ENCODE assay signal across 21 cellular contexts in genomic region chr3:184774996-184775715, GRCh38.
"Had no signal": no experiment of that assay in that cellular context is flagged by ENCODE, and none has a peak within 500 bp of the region (broad histone marks: within the 10 kb centered on the region; RNA-seq: fewer than 3 reads in every experiment).

No MANE protein-coding gene starts in this region.

- H3K4me1 Mint-ChIP-seq: activated CD4-positive, alpha-beta T cell treated with anti-CD3 and anti-CD28 coated beads, Interleukin-2, amount 10 ng/mL, durations not matched to agents 24 days and 14 days; activated naive CD4-positive, alpha-beta T cell treated with anti-CD3 and anti-CD28 coated beads, Interleukin-2, amount 10 ng/mL, durations not matched to agents 7 days and 5 days; activated naive CD8-positive, alpha-beta T cell treated with anti-CD3 and anti-CD28 coated beads for 36 hours had no signal

- H3K27ac ChIP-seq: KMS-11, Peyer's patch, RWPE1 had no signal

- H3K27ac Mint-ChIP-seq: activated CD4-positive, alpha-beta T cell treated with anti-CD3 and anti-CD28 coated beads, Interleukin-2, amount 10 ng/mL, durations not matched to agents 24 days and 14 days; activated CD8-positive, alpha-beta memory T cell treated with anti-CD3 and anti-CD28 coated beads, Interleukin-2, amount 10 ng/mL, durations not matched to agents 7 days and 5 days; activated naive CD4-positive, alpha-beta T cell treated with anti-CD3 and anti-CD28 coated beads, Interleukin-2, amount 10 ng/mL, durations not matched to agents 7 days and 5 days; activated naive CD8-positive, alpha-beta T cell treated with anti-CD3 and anti-CD28 coated beads for 36 hours; activated T-cell treated with anti-CD3 and anti-CD28 coated beads, Interleukin-2, amount 50 U/mL, for 24 hours; activated T-helper 1 cell treated with anti-CD3 and anti-CD28 coated beads, Interleukin-12 subunit alpha, Interleukin-12 subunit beta, Interleukin-2, Interleukin-4 antibody, amounts not matched to agents 30 ng/mL and 10 ng/mL and 1 ng/mL, durations not matched to agents 14 hours and 24 hours and 36 hours; T-helper 17 cell; WTC11 had no signal

- H3K36me3 Mint-ChIP-seq: activated CD8-positive, alpha-beta memory T cell treated with anti-CD3 and anti-CD28 coated beads, Interleukin-2, amount 10 ng/mL, durations not matched to agents 7 days and 5 days; activated naive CD4-positive, alpha-beta T cell treated with anti-CD3 and anti-CD28 coated beads, Interleukin-2, amount 10 ng/mL, durations not matched to agents 7 days and 5 days; activated naive CD8-positive, alpha-beta T cell treated with anti-CD3 and anti-CD28 coated beads for 36 hours; WTC11 had no signal

- H3K9me3 Mint-ChIP-seq: activated CD4-positive, alpha-beta T cell treated with anti-CD3 and anti-CD28 coated beads, Interleukin-2, amount 10 ng/mL, durations not matched to agents 24 days and 14 days; activated naive CD4-positive, alpha-beta T cell treated with anti-CD3 and anti-CD28 coated beads, Interleukin-2, amount 10 ng/mL, durations not matched to agents 7 days and 5 days; activated naive CD8-positive, alpha-beta T cell treated with anti-CD3 and anti-CD28 coated beads for 36 hours; activated T-cell treated with anti-CD3 and anti-CD28 coated beads, Interleukin-2, amount 50 U/mL, for 24 hours; activated T-helper 1 cell treated with anti-CD3 and anti-CD28 coated beads, Interleukin-12 subunit alpha, Interleukin-12 subunit beta, Interleukin-2, Interleukin-4 antibody, amounts not matched to agents 30 ng/mL and 10 ng/mL and 1 ng/mL, durations not matched to agents 14 hours and 24 hours and 36 hours; WTC11 had no signal

- H3K36me3 ChIP-seq: Peyer's patch had no signal

- H3K9me3 ChIP-seq: Peyer's patch had no signal

- H3K27me3 ChIP-seq: Peyer's patch had no signal

- H3K4me1 ChIP-seq: Peyer's patch had no signal

- H3K4me3 ChIP-seq: Peyer's patch had no signal

- H3K9ac ChIP-seq: KMS-11 had no signal

- H3K4me2 ChIP-seq: KMS-11 had no signal

- H3K4me3 Mint-ChIP-seq: activated CD4-positive, alpha-beta T cell treated with anti-CD3 and anti-CD28 coated beads, Interleukin-2, amount 10 ng/mL, durations not matched to agents 24 days and 14 days; activated CD8-positive, alpha-beta memory T cell treated with anti-CD3 and anti-CD28 coated beads, Interleukin-2, amount 10 ng/mL, durations not matched to agents 7 days and 5 days; activated naive CD4-positive, alpha-beta T cell treated with anti-CD3 and anti-CD28 coated beads, Interleukin-2, amount 10 ng/mL, durations not matched to agents 7 days and 5 days; activated naive CD8-positive, alpha-beta T cell treated with anti-CD3 and anti-CD28 coated beads for 36 hours; activated T-cell treated with anti-CD3 and anti-CD28 coated beads, Interleukin-2, amount 50 U/mL, for 24 hours; activated T-helper 1 cell treated with anti-CD3 and anti-CD28 coated beads, Interleukin-12 subunit alpha, Interleukin-12 subunit beta, Interleukin-2, Interleukin-4 antibody, amounts not matched to agents 30 ng/mL and 10 ng/mL and 1 ng/mL, durations not matched to agents 14 hours and 24 hours and 36 hours; T-helper 17 cell; WTC11 had no signal

- DNase-seq: activated CD4-positive, alpha-beta T cell treated with anti-CD3 and anti-CD28 coated beads for 1 hour; activated CD4-positive, alpha-beta T cell treated with anti-CD3 and anti-CD28 coated beads, Interleukin-2, amount 10 ng/mL, durations not matched to agents 24 days and 14 days; activated CD4-positive, alpha-beta T cell treated with anti-CD3 and anti-CD28 coated beads, Interleukin-2, amount 50 U/mL, for 48 hours; activated CD8-positive, alpha-beta memory T cell treated with anti-CD3 and anti-CD28 coated beads, Interleukin-2, amount 10 ng/mL, durations not matched to agents 7 days and 5 days; activated gamma-delta T cell treated with Interleukin-2 at 50 U/mL for 16 hours; activated naive CD4-positive, alpha-beta T cell treated with anti-CD3 and anti-CD28 coated beads, Interleukin-2, amount 10 ng/mL, durations not matched to agents 7 days and 5 days; activated naive CD8-positive, alpha-beta T cell treated with anti-CD3 and anti-CD28 coated beads for 36 hours; activated T-cell treated with anti-CD3 and anti-CD28 coated beads, Interleukin-2, amount 50 U/mL, for 24 hours; NCI-H1092; NCI-H1417; NCI-H2081; NCI-H446; NCI-H524; Peyer's patch; SHP77 treated with DMSO at 0.1 percent for 48 hours; T-helper 17 cell; T-helper 9 cell had no signal
